ENCODE assay signal across 22 cellular contexts in the genomic region with DNA sequence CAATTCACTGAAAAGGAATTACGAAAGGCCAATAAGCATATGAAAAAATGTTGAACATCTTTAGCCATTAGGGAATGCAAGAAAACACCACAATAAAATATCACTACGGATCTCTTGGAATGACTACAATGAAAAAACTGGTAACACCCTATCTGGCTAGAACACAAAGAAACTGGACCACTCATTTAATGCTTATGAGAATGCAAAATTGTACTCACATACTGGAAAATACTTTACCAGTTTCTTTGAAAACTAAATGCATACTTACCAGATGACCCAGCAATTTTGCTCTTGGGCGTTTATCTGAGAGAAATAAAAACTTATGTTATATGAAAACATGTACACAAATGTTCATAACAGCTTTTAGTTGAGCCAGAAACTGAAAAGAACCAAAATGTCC. TPM values are rescaled to one million over a fixed set of nuclear protein-coding genes. Genes with fewer than 3 reads are reported as not detected.
DNase-seq lines count a peak whose midpoint lies in the region; ATAC-seq and TF ChIP-seq lines count a peak whose summit lies in the region.
"Had no signal": no experiment of that assay in that cellular context is flagged by ENCODE, and none has a peak within 500 bp of the region (broad histone marks: within the 10 kb centered on the region; RNA-seq: fewer than 3 reads in every experiment).

No MANE protein-coding gene starts in this region.

- ATAC-seq in CD4-positive, alpha-beta T cell (ENCODE audit: poor library complexity) = no peak
- ATAC-seq in central memory CD8-positive, alpha-beta T cell (replicated peaks; ENCODE audit: extremely low read depth, poor library complexity, severe bottlenecking) = no peak
- ATAC-seq in memory B cell (ENCODE audit: low read depth) (no peak), T-helper 17 cell (no peak)
- ATAC-seq: GM23338; naive thymus-derived CD4-positive, alpha-beta T cell had no signal

- no peak overlapping the region for H3K4me3 Mint-ChIP-seq in CD4-positive, alpha-beta T cell
- H3K4me3 Mint-ChIP-seq in central memory CD8-positive, alpha-beta T cell = no peak overlapping the region
- H3K4me3 Mint-ChIP-seq in memory B cell = no peak overlapping the region
- no peak overlapping the region for H3K4me3 Mint-ChIP-seq in T-helper 17 cell
- H3K4me3 Mint-ChIP-seq: B cell, GM23338 had no signal

- H3K27ac ChIP-seq in CD4-positive, alpha-beta T cell (ENCODE audit: low read depth, low read length) = no peak overlapping the region
- H3K27ac ChIP-seq: Peyer's patch, right atrium auricular region, stomach, transverse colon had no signal

- CTCF ChIA-PET in CD4-positive, alpha-beta T cell (lab: Charles Lee) = no interaction called here

- TF ChIP-seq CTCF in CD4-positive, alpha-beta T cell (IDR thresholded peaks at IDR 0.05) = no peak

- intact Hi-C loops in CD4-positive, alpha-beta T cell (cut with DNase I, micrococcal nuclease) = no loop called here

- H3K36me3 Mint-ChIP-seq in CD4-positive, alpha-beta T cell (ENCODE audit: low read depth) = peaks cover 38% of the 10 kb centered on the region
- H3K36me3 Mint-ChIP-seq in central memory CD8-positive, alpha-beta T cell (ENCODE audit: insufficient read depth) = peaks cover 11% of the 10 kb centered on the region
- H3K36me3 Mint-ChIP-seq in memory B cell (peaks cover 14% of the 10 kb centered on the region), T-helper 17 cell (ENCODE audit: low read depth) (no peaks in the 10 kb centered on the region)

- POLR2A ChIA-PET in CD4-positive, alpha-beta T cell (lab: Charles Lee) = no interaction called here

- H3K9me3 Mint-ChIP-seq in CD4-positive, alpha-beta T cell = no peaks in the 10 kb centered on the region
- no peaks in the 10 kb centered on the region for H3K9me3 Mint-ChIP-seq in central memory CD8-positive, alpha-beta T cell
- no peaks in the 10 kb centered on the region for H3K9me3 Mint-ChIP-seq in memory B cell
- H3K9me3 Mint-ChIP-seq: GM23338; naive thymus-derived CD4-positive, alpha-beta T cell had no signal

- H3K27me3 Mint-ChIP-seq in CD4-positive, alpha-beta T cell = no peaks in the 10 kb centered on the region
- no peaks in the 10 kb centered on the region for H3K27me3 Mint-ChIP-seq in central memory CD8-positive, alpha-beta T cell
- H3K27me3 Mint-ChIP-seq in memory B cell = no peaks in the 10 kb centered on the region
- no peaks in the 10 kb centered on the region for H3K27me3 Mint-ChIP-seq in T-helper 17 cell
- H3K27me3 Mint-ChIP-seq: B cell; naive thymus-derived CD4-positive, alpha-beta T cell had no signal

- H3K9me3 ChIP-seq in CD4-positive, alpha-beta T cell (ENCODE audit: control insufficient read depth, low read length) = no peaks in the 10 kb centered on the region
- no peaks in the 10 kb centered on the region for H3K9me3 ChIP-seq in T-helper 17 cell (ENCODE audit: control insufficient read depth, low read length, poor library complexity, severe bottlenecking)
- H3K9me3 ChIP-seq: Peyer's patch, right atrium auricular region, stomach, transverse colon had no signal

- H3K27me3 ChIP-seq in CD4-positive, alpha-beta T cell (ENCODE audit: control insufficient read depth, insufficient read depth, low read length) = no peaks in the 10 kb centered on the region
- H3K27me3 ChIP-seq: Peyer's patch, right atrium auricular region, stomach, transverse colon had no signal

- H3K27ac Mint-ChIP-seq in CD4-positive, alpha-beta T cell = peak overlapping the region; percentile 61
- peak overlapping the region; percentile 48 for H3K27ac Mint-ChIP-seq in central memory CD8-positive, alpha-beta T cell (ENCODE audit: low read depth)
- H3K27ac Mint-ChIP-seq in memory B cell (peak overlapping the region; percentile 22), T-helper 17 cell (no peak overlapping the region)
- H3K27ac Mint-ChIP-seq: B cell, GM23338 had no signal

- peaks cover 50% of the 10 kb centered on the region for H3K4me1 Mint-ChIP-seq in CD4-positive, alpha-beta T cell (ENCODE audit: low read depth)
- peaks cover 44% of the 10 kb centered on the region for H3K4me1 Mint-ChIP-seq in central memory CD8-positive, alpha-beta T cell
- H3K4me1 Mint-ChIP-seq in memory B cell = peaks cover 16% of the 10 kb centered on the region
- H3K4me1 Mint-ChIP-seq in T-helper 17 cell = peaks cover 28% of the 10 kb centered on the region

- no peak for DNase-seq in CD4-positive, alpha-beta T cell
- DNase-seq in GM04504 (ENCODE audit: low read depth) (peak; percentile 31), memory B cell (ENCODE audit: low spot score in 2 of 2) (no peak), NCI-H748 (lab: John Stamatoyannopoulos, UW; ENCODE audit: unreplicated experiment) (no peak), NCI-H774 (lab: John Stamatoyannopoulos, UW) (no peak), T-helper 17 cell (no peak), LoVo (ENCODE audit: low spot score) (no peak)
- DNase-seq in central memory CD8-positive, alpha-beta T cell (ENCODE audit: low spot score in 2 of 2) = no peak
- DNase-seq: activated gamma-delta T cell; amygdala; central memory CD4-positive, alpha-beta T cell; erythroblast; naive thymus-derived CD4-positive, alpha-beta T cell; NCI-H510A treated with DMSO at 0.1 percent for 48 hours; Peyer's patch; stimulated activated CD4-positive, alpha-beta T cell treated with anti-CD3 and anti-CD28 coated beads, Interleukin-4, amount 100 ng/mL, for 4 hours; stomach; T-helper 2 cell; transverse colon had no signal

RNA-seq across cellular contexts. Expression of gene CNOT4, which starts 23.6 kb away (rescaled TPM):
- 10 to 100 TPM; 24.0 to 29.8 TPM for total RNA-seq in CD4-positive, alpha-beta T cell
- total RNA-seq in T-helper 17 cell = 10 to 100 TPM; 34.0 to 34.5 TPM
